ENCODE assay signal across 8 cellular contexts in genomic region chr3:17742092-17742836, GRCh38.
DNase-seq lines count a peak whose midpoint lies in the region; ATAC-seq and TF ChIP-seq lines count a peak whose summit lies in the region.

Gene TBC1D5 (minus strand): TSS chr3:17742631. CDS start chr3:17508570, 234,061 bp downstream.

- H3K4me3 ChIP-seq in AG09309 (ENCODE audit: control insufficient read depth, low read depth, low read length) (peak within 1 kb of the TSS; percentile 76), choroid plexus epithelial cell (ENCODE audit: low read depth, low read length) (peak within 1 kb of the TSS; percentile 75)

- TF ChIP-seq CTCF in AG09309 (IDR thresholded peaks at IDR 0.05; ENCODE audit: control insufficient read depth, insufficient read depth, low read depth, low read length, missing control alignments) (no peak), choroid plexus epithelial cell (conservative IDR thresholded peaks at IDR 0.05; ENCODE audit: low read depth, low read length) (no peak)

- no peaks in the 10 kb centered on the region for H3K27me3 ChIP-seq in layer of hippocampus (ENCODE audit: control insufficient read depth, insufficient read depth, low read length)

- peak within 1 kb of the TSS; percentile 94 for H3K27ac ChIP-seq in layer of hippocampus (ENCODE audit: low read depth, low read length)

- DNase-seq in AG09309 (ENCODE audit: low read depth), result peak; percentile 8
- DNase-seq in NCI-H226, result peak; percentile 99
- peak; percentile 86 for DNase-seq in activated CD4-positive, alpha-beta T cell treated with anti-CD3 and anti-CD28 coated beads for 1 hour
- peak; percentile 99 for DNase-seq in choroid plexus epithelial cell (ENCODE audit: low read depth)
- DNase-seq in stimulated activated CD4-positive, alpha-beta T cell treated with anti-CD3 and anti-CD28 coated beads, Interleukin-1b, Interleukin-23, amount 100 ng/mL, for 4 hours (ENCODE audit: low read depth in 2 of 2), result peak; percentile 48 to 87

- ATAC-seq in GM18909 (IDR thresholded peaks at IDR 0.05; ENCODE audit: poor library complexity, unreplicated experiment) (peak; percentile 82), HG03175 (IDR thresholded peaks at IDR 0.05; ENCODE audit: unreplicated experiment) (peak; percentile 79)

Comparison
In these comparisons a context has a peak if more than half of its experiments do, and no peak if none do; other contexts are left out.
1. Peak in every context shown above with its lines: DNase-seq, ATAC-seq, H3K4me3 ChIP-seq and H3K27ac ChIP-seq.
2. DNase-seq: peak in every context shown above with its lines; median percentile 99 in NCI-H226; 99 in choroid plexus epithelial cell; 86 in activated CD4-positive, alpha-beta T cell treated with anti-CD3 and anti-CD28 coated beads for 1 hour; 68 in stimulated activated CD4-positive, alpha-beta T cell treated with anti-CD3 and anti-CD28 coated beads, Interleukin-1b, Interleukin-23, amount 100 ng/mL, for 4 hours; 8 in AG09309.